In genomic region chr9:129520082-129520481, GRCh38 we compare ENCODE assay signal across 32 cellular contexts.
"Had no signal": no experiment of that assay in that cellular context is flagged by ENCODE, and none has a peak within 500 bp of the region (broad histone marks: within the 10 kb centered on the region; RNA-seq: fewer than 3 reads in every experiment).

No MANE protein-coding gene starts in this region.

- ATAC-seq: activated CD4-positive, CD25-positive, alpha-beta regulatory T cell treated with anti-CD3 and anti-CD28 coated beads, Interleukin-2, amount 50 U/mL, for 24 hours; activated CD8-positive, alpha-beta T cell treated with anti-CD3 and anti-CD28 coated beads for 36 hours; activated T-cell treated with anti-CD3 and anti-CD28 coated beads, Interleukin-2, amount 50 U/mL, for 4 hours; activated T-helper 17 cell treated with anti-CD3 and anti-CD28 coated beads, Interleukin-2, amount 50 U/mL, for 72 hours; esophagus mucosa; T-helper 17 cell had no signal

- H3K4me3 ChIP-seq: breast epithelium, cardiac muscle cell, coronary artery, dorsolateral prefrontal cortex had no signal

- H3K27me3 Mint-ChIP-seq: activated CD8-positive, alpha-beta T cell treated with anti-CD3 and anti-CD28 coated beads for 36 hours; activated naive CD8-positive, alpha-beta T cell; activated T-helper 17 cell treated with anti-CD3 and anti-CD28 coated beads, Interleukin-2, amount 50 U/mL, for 72 hours had no signal

- DNase-seq: activated B cell treated with CpG ODN at 0.5 μM for 24 hours; activated CD4-positive, alpha-beta T cell treated with anti-CD3 and anti-CD28 coated beads for 48 hours; activated CD4-positive, alpha-beta T cell treated with anti-CD3 and anti-CD28 coated beads, Interleukin-2, amount 50 U/mL, for 1 hour; activated CD4-positive, alpha-beta T cell treated with anti-CD3 and anti-CD28 coated beads, Interleukin-2, amount 50 U/mL, for 48 hours; activated CD8-positive, alpha-beta memory T cell treated with anti-CD3 and anti-CD28 coated beads for 24 hours; activated CD8-positive, alpha-beta T cell treated with anti-CD3 and anti-CD28 coated beads for 36 hours; activated effector memory CD4-positive, alpha-beta T cell treated with Interleukin-2 at 50 U/mL for 16 hours; activated gamma-delta T cell treated with Interleukin-2 at 50 U/mL for 16 hours; activated naive CD4-positive, alpha-beta T cell treated with anti-CD3 and anti-CD28 coated beads, Interleukin-2, amount 50 U/mL, for 16 hours; activated naive CD4-positive, alpha-beta T cell treated with Interleukin-2 at 50 U/mL for 16 hours; activated T-cell treated with anti-CD3 and anti-CD28 coated beads, Interleukin-2, amount 50 U/mL, for 4 hours; aorta; effector memory CD4-positive, alpha-beta T cell; endodermal cell; foreskin fibroblast; T-helper 1 cell; T-helper 17 cell; T1000; WERI-Rb-1 had no signal

- H3K4me3 Mint-ChIP-seq: activated B cell treated with CpG ODN at 0.5 μM for 24 hours; activated CD8-positive, alpha-beta T cell treated with anti-CD3 and anti-CD28 coated beads for 36 hours; activated naive CD8-positive, alpha-beta T cell; activated T-cell treated with anti-CD3 and anti-CD28 coated beads, Interleukin-2, amount 50 U/mL, for 4 hours; activated T-helper 17 cell treated with anti-CD3 and anti-CD28 coated beads, Interleukin-2, amount 50 U/mL, for 72 hours; brain; central memory CD8-positive, alpha-beta T cell; dendritic cell treated with granulocyte-macrophage colony-stimulating factor and Interleukin-4, amounts not matched to agents 40 ng/mL and 50 ng/mL, for 4 days; endodermal cell; T-helper 17 cell; T-helper 2 cell treated with Interferon-gamma antibody and Interleukin-4, amounts not matched to agents 5 μg/mL and 100 μg/mL, for 36 hours had no signal

- H3K27ac ChIP-seq: breast epithelium, cardiac muscle cell, coronary artery, WERI-Rb-1 had no signal

- H3K27ac Mint-ChIP-seq: activated B cell treated with CpG ODN at 0.5 μM for 24 hours; activated CD8-positive, alpha-beta T cell treated with anti-CD3 and anti-CD28 coated beads for 36 hours; activated naive CD8-positive, alpha-beta T cell; dendritic cell treated with granulocyte-macrophage colony-stimulating factor and Interleukin-4, amounts not matched to agents 40 ng/mL and 50 ng/mL, for 4 days; endodermal cell; T-helper 17 cell; T-helper 2 cell treated with Interferon-gamma antibody and Interleukin-4, amounts not matched to agents 5 μg/mL and 100 μg/mL, for 36 hours had no signal

- FAIRE-seq: frontal cortex had no signal

- H3K36me3 ChIP-seq: breast epithelium, cardiac muscle cell, WERI-Rb-1 had no signal

- H3K27me3 ChIP-seq: breast epithelium, cardiac muscle cell, dorsolateral prefrontal cortex had no signal

- H3K9me3 Mint-ChIP-seq: central memory CD8-positive, alpha-beta T cell had no signal

- H3K4me1 Mint-ChIP-seq: activated B cell treated with CpG ODN at 0.5 μM for 24 hours; activated T-helper 17 cell treated with anti-CD3 and anti-CD28 coated beads, Interleukin-2, amount 50 U/mL, for 72 hours; central memory CD8-positive, alpha-beta T cell had no signal
